29 cellular contexts compared by ENCODE assay signal in genomic region chr2:190524928-190525327, GRCh38.
"Had no signal": no experiment of that assay in that cellular context is flagged by ENCODE, and none has a peak within 500 bp of the region (broad histone marks: within the 10 kb centered on the region; RNA-seq: fewer than 3 reads in every experiment).

No MANE protein-coding gene starts in this region.

- H3K27ac Mint-ChIP-seq: activated CD4-positive, alpha-beta memory T cell treated with anti-CD3 and anti-CD28 coated beads, Interleukin-2, amount 10 ng/mL, durations not matched to agents 7 days and 5 days; activated CD8-positive, alpha-beta memory T cell treated with anti-CD3 and anti-CD28 coated beads, Interleukin-2, amount 10 ng/mL, durations not matched to agents 7 days and 5 days; activated naive CD4-positive, alpha-beta T cell treated with anti-CD3 and anti-CD28 coated beads, Interleukin-2, amount 10 ng/mL, durations not matched to agents 7 days and 5 days; activated naive CD8-positive, alpha-beta T cell treated with anti-CD3 and anti-CD28 coated beads for 36 hours; T-helper 2 cell treated with Interferon-gamma antibody and Interleukin-4, amounts not matched to agents 5 μg/mL and 100 μg/mL, for 36 hours; WTC11 had no signal

- H3K4me3 Mint-ChIP-seq: activated CD4-positive, alpha-beta memory T cell treated with anti-CD3 and anti-CD28 coated beads, Interleukin-2, amount 10 ng/mL, durations not matched to agents 7 days and 5 days; activated CD8-positive, alpha-beta memory T cell treated with anti-CD3 and anti-CD28 coated beads, Interleukin-2, amount 10 ng/mL, durations not matched to agents 7 days and 5 days; activated naive CD4-positive, alpha-beta T cell treated with anti-CD3 and anti-CD28 coated beads, Interleukin-2, amount 10 ng/mL, durations not matched to agents 7 days and 5 days; activated naive CD8-positive, alpha-beta T cell treated with anti-CD3 and anti-CD28 coated beads for 36 hours; central memory CD8-positive, alpha-beta T cell; T-helper 2 cell treated with Interferon-gamma antibody and Interleukin-4, amounts not matched to agents 5 μg/mL and 100 μg/mL, for 36 hours; WTC11 had no signal

- H3K9me3 Mint-ChIP-seq: activated CD4-positive, alpha-beta memory T cell treated with anti-CD3 and anti-CD28 coated beads, Interleukin-2, amount 10 ng/mL, durations not matched to agents 7 days and 5 days; activated naive CD4-positive, alpha-beta T cell treated with anti-CD3 and anti-CD28 coated beads, Interleukin-2, amount 10 ng/mL, durations not matched to agents 7 days and 5 days; activated naive CD8-positive, alpha-beta T cell treated with anti-CD3 and anti-CD28 coated beads for 36 hours; central memory CD8-positive, alpha-beta T cell; T-helper 2 cell treated with Interferon-gamma antibody and Interleukin-4, amounts not matched to agents 5 μg/mL and 100 μg/mL, for 36 hours; WTC11 had no signal

- H3K27me3 Mint-ChIP-seq: activated CD4-positive, alpha-beta memory T cell treated with anti-CD3 and anti-CD28 coated beads, Interleukin-2, amount 10 ng/mL, durations not matched to agents 7 days and 5 days; activated CD8-positive, alpha-beta memory T cell treated with anti-CD3 and anti-CD28 coated beads, Interleukin-2, amount 10 ng/mL, durations not matched to agents 7 days and 5 days; activated naive CD4-positive, alpha-beta T cell treated with anti-CD3 and anti-CD28 coated beads, Interleukin-2, amount 10 ng/mL, durations not matched to agents 7 days and 5 days; activated naive CD8-positive, alpha-beta T cell treated with anti-CD3 and anti-CD28 coated beads for 36 hours; central memory CD8-positive, alpha-beta T cell had no signal

- ATAC-seq: activated CD4-positive, CD25-positive, alpha-beta regulatory T cell treated with anti-CD3 and anti-CD28 coated beads, Interleukin-2, amount 50 U/mL, for 24 hours; activated CD8-positive, alpha-beta memory T cell treated with anti-CD3 and anti-CD28 coated beads, Interleukin-2, amount 10 ng/mL, durations not matched to agents 7 days and 5 days; Panc1; WTC11 had no signal

- DNase-seq: activated CD4-positive, alpha-beta memory T cell treated with anti-CD3 and anti-CD28 coated beads, Interleukin-2, amount 10 ng/mL, durations not matched to agents 7 days and 5 days; activated CD4-positive, alpha-beta T cell treated with anti-CD3 and anti-CD28 coated beads for 4 hours; activated CD4-positive, alpha-beta T cell treated with anti-CD3 and anti-CD28 coated beads, Interleukin-2, amount 50 U/mL, for 1 hour; activated CD8-positive, alpha-beta memory T cell treated with anti-CD3 and anti-CD28 coated beads for 24 hours; activated CD8-positive, alpha-beta memory T cell treated with anti-CD3 and anti-CD28 coated beads, Interleukin-2, amount 10 ng/mL, durations not matched to agents 7 days and 5 days; activated CD8-positive, alpha-beta memory T cell treated with anti-CD3 and anti-CD28 coated beads, Interleukin-2, amount 50 U/mL, for 48 hours; activated gamma-delta T cell treated with Interleukin-2 at 50 U/mL for 16 hours; activated naive CD4-positive, alpha-beta T cell treated with anti-CD3 and anti-CD28 coated beads, Interleukin-2, amount 10 ng/mL, durations not matched to agents 7 days and 5 days; activated naive CD8-positive, alpha-beta T cell treated with anti-CD3 and anti-CD28 coated beads for 36 hours; amniotic stem cell; aorta; brain microvascular endothelial cell; NCI-H1048; NCI-H1105 treated with DMSO at 0.1 percent for 48 hours; NCI-H1436; NCI-H1694; NCI-H1930; NCI-H2081 treated with DMSO at 0.1 percent for 48 hours; NCI-H226; NCI-H446 treated with DMSO at 0.1 percent for 48 hours; NCI-H524; NCI-H69; SHP77; SJCRH30 had no signal

- H3K36me3 Mint-ChIP-seq: WTC11 had no signal
